1 cellular context compared by ENCODE assay signal in genomic region chr16:85781685-85782370, GRCh38.
TF ChIP-seq lines count a peak whose summit lies in the region.

No MANE protein-coding gene starts in this region.

TF ChIP-seq in SK-N-SH treated with all-trans-retinoic acid at 6 μM for 48 hours, 23 proteins besides CTCF, POLR2A, EP300 and RAD21 (continued from another document):
- TF ChIP-seq ZNF565 (CRISPR knock-in tag; conservative IDR thresholded peaks at IDR 0.05; ENCODE audit: low read depth) (no peak), PPARA (CRISPR knock-in tag; IDR thresholded peaks at IDR 0.05; ENCODE audit: borderline replicate concordance) (no peak), RARB (CRISPR knock-in tag; IDR thresholded peaks at IDR 0.05) (no peak), CSRNP3 (CRISPR knock-in tag; IDR thresholded peaks at IDR 0.05) (no peak), SNAI2 (CRISPR knock-in tag; IDR thresholded peaks at IDR 0.05) (no peak), ZNF8 (CRISPR knock-in tag; IDR thresholded peaks at IDR 0.05) (no peak), ISL1 (CRISPR knock-in tag; IDR thresholded peaks at IDR 0.05) (no peak), ZC3H10 (CRISPR knock-in tag; IDR thresholded peaks at IDR 0.05) (no peak)
